In the genomic region with DNA sequence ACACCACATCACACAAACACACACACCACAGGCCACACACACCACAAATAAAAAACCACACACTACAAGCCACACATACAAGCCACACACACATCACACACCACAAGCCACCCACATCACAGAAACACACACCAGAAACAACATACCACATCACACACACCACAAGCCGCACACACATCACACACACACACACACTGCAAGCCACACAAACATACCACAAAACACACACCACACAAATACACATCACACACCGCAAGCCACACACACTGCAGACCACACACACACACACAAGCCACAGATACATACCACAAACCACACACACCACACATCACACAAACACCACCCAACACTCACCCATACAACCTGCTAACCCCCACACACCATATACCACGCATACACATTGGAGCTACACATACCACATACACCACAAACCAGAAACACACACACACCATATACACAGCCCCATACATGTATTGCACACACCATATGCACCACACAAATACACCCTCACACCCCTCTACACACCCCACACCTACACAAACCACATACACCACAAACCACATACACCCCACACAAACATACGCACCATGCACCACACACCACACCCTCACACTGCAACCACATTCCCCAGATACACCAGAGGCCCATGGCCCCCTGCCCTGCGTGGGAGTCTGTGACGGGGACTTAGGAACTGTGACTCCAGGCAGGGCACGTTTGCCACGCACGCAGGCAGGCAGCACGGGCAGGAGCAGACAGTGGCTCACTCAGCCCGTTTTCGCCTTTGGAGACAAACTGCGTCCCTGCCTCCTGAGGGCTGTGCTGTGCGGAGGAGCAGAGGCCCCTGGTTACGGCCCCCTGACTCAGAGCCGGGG, we compare ENCODE assay signal across 1 cellular context.
TF ChIP-seq lines count a peak whose summit lies in the region.

No MANE protein-coding gene starts in this region.

TF ChIP-seq in K562, 482 proteins besides CTCF, POLR2A, EP300 and RAD21 (continued from another document and continues in another):
- TF ChIP-seq, protein P1, sequence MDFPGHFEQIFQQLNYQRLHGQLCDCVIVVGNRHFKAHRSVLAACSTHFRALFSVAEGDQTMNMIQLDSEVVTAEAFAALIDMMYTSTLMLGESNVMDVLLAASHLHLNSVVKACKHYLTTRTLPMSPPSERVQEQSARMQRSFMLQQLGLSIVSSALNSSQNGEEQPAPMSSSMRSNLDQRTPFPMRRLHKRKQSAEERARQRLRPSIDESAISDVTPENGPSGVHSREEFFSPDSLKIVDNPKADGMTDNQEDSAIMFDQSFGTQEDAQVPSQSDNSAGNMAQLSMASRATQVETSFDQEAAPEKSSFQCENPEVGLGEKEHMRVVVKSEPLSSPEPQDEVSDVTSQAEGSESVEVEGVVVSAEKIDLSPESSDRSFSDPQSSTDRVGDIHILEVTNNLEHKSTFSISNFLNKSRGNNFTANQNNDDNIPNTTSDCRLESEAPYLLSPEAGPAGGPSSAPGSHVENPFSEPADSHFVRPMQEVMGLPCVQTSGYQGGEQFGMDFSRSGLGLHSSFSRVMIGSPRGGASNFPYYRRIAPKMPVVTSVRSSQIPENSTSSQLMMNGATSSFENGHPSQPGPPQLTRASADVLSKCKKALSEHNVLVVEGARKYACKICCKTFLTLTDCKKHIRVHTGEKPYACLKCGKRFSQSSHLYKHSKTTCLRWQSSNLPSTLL (IDR thresholded peaks at IDR 0.05): 0 out of 2 replicates have a peak, but pooled peaks have one; percentile 60
- TF ChIP-seq THRAP3 (IDR thresholded peaks at IDR 0.05; ENCODE audit: borderline replicate concordance): 0 out of 2 replicates have a peak, but pooled peaks have one; percentile 18
- TF ChIP-seq SMARCE1 (IDR thresholded peaks at IDR 0.05): no peak; the same call in 1 of the 2 replicates
- TF ChIP-seq SIX5 (IDR thresholded peaks at IDR 0.05; ENCODE audit: borderline replicate concordance in 1 of 2, insufficient read depth in 1 of 2, low read depth in 1 of 2, low read length in 2 of 2): no peak
- TF ChIP-seq, protein P2, sequence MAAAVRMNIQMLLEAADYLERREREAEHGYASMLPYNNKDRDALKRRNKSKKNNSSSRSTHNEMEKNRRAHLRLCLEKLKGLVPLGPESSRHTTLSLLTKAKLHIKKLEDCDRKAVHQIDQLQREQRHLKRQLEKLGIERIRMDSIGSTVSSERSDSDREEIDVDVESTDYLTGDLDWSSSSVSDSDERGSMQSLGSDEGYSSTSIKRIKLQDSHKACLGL (CRISPR knock-in tag; IDR thresholded peaks at IDR 0.05; ENCODE audit: borderline replicate concordance, poor library complexity, severe bottlenecking): no peak
- TF ChIP-seq ZEB2 (IDR thresholded peaks at IDR 0.05): no peak
- TF ChIP-seq BRD9 (IDR thresholded peaks at IDR 0.05; ENCODE audit: low read depth, partially characterized antibody): peak; percentile 29
- TF ChIP-seq PCBP1 (IDR thresholded peaks at IDR 0.05; ENCODE audit: low read depth, low read length, poor library complexity, severe bottlenecking): no peak
- TF ChIP-seq DIDO1 (tag; IDR thresholded peaks at IDR 0.05; ENCODE audit: low read depth): no peak
- no peak for TF ChIP-seq ZNF384 (IDR thresholded peaks at IDR 0.05; ENCODE audit: low read depth, low read length)
- TF ChIP-seq SETDB1 (IDR thresholded peaks at IDR 0.05; ENCODE audit: low read length): no peak
- TF ChIP-seq MIER1 (IDR thresholded peaks at IDR 0.05; ENCODE audit: low read depth): no peak; the same call in 1 of the 2 replicates
- no peak; the same call in 1 of the 2 replicates for TF ChIP-seq CC2D1A (IDR thresholded peaks at IDR 0.05)
- TF ChIP-seq ZKSCAN8 (CRISPR knock-in tag; IDR thresholded peaks at IDR 0.05): no peak
- TF ChIP-seq, protein P3, sequence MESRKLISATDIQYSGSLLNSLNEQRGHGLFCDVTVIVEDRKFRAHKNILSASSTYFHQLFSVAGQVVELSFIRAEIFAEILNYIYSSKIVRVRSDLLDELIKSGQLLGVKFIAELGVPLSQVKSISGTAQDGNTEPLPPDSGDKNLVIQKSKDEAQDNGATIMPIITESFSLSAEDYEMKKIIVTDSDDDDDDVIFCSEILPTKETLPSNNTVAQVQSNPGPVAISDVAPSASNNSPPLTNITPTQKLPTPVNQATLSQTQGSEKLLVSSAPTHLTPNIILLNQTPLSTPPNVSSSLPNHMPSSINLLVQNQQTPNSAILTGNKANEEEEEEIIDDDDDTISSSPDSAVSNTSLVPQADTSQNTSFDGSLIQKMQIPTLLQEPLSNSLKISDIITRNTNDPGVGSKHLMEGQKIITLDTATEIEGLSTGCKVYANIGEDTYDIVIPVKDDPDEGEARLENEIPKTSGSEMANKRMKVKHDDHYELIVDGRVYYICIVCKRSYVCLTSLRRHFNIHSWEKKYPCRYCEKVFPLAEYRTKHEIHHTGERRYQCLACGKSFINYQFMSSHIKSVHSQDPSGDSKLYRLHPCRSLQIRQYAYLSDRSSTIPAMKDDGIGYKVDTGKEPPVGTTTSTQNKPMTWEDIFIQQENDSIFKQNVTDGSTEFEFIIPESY (CRISPR knock-in tag; IDR thresholded peaks at IDR 0.05): peak; percentile 65; the same call in 1 of the 2 replicates
- TF ChIP-seq SLC30A9 (CRISPR knock-in tag; IDR thresholded peaks at IDR 0.05): no peak
- TF ChIP-seq, protein P4, sequence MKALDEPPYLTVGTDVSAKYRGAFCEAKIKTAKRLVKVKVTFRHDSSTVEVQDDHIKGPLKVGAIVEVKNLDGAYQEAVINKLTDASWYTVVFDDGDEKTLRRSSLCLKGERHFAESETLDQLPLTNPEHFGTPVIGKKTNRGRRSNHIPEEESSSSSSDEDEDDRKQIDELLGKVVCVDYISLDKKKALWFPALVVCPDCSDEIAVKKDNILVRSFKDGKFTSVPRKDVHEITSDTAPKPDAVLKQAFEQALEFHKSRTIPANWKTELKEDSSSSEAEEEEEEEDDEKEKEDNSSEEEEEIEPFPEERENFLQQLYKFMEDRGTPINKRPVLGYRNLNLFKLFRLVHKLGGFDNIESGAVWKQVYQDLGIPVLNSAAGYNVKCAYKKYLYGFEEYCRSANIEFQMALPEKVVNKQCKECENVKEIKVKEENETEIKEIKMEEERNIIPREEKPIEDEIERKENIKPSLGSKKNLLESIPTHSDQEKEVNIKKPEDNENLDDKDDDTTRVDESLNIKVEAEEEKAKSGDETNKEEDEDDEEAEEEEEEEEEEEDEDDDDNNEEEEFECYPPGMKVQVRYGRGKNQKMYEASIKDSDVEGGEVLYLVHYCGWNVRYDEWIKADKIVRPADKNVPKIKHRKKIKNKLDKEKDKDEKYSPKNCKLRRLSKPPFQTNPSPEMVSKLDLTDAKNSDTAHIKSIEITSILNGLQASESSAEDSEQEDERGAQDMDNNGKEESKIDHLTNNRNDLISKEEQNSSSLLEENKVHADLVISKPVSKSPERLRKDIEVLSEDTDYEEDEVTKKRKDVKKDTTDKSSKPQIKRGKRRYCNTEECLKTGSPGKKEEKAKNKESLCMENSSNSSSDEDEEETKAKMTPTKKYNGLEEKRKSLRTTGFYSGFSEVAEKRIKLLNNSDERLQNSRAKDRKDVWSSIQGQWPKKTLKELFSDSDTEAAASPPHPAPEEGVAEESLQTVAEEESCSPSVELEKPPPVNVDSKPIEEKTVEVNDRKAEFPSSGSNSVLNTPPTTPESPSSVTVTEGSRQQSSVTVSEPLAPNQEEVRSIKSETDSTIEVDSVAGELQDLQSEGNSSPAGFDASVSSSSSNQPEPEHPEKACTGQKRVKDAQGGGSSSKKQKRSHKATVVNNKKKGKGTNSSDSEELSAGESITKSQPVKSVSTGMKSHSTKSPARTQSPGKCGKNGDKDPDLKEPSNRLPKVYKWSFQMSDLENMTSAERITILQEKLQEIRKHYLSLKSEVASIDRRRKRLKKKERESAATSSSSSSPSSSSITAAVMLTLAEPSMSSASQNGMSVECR (CRISPR knock-in tag; IDR thresholded peaks at IDR 0.05): no peak; the same call in 1 of the 2 replicates
- TF ChIP-seq KAT8 (IDR thresholded peaks at IDR 0.05; ENCODE audit: low read depth): no peak
- no peak for TF ChIP-seq ZSCAN32 (CRISPR knock-in tag; IDR thresholded peaks at IDR 0.05)
- TF ChIP-seq ZNF644 (tag; IDR thresholded peaks at IDR 0.05; ENCODE audit: low read depth): no peak
- TF ChIP-seq, protein P5, sequence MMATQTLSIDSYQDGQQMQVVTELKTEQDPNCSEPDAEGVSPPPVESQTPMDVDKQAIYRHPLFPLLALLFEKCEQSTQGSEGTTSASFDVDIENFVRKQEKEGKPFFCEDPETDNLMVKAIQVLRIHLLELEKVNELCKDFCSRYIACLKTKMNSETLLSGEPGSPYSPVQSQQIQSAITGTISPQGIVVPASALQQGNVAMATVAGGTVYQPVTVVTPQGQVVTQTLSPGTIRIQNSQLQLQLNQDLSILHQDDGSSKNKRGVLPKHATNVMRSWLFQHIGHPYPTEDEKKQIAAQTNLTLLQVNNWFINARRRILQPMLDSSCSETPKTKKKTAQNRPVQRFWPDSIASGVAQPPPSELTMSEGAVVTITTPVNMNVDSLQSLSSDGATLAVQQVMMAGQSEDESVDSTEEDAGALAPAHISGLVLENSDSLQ (IDR thresholded peaks at IDR 0.05): no peak
- no peak for TF ChIP-seq RBFOX2 (IDR thresholded peaks at IDR 0.05; ENCODE audit: low read depth, low read length)
- peak; percentile 27 to 43; a peak in 1 of 4 replicates for TF ChIP-seq TRIM24 (IDR thresholded peaks at IDR 0.05)
- no peak for TF ChIP-seq TCF7 (IDR thresholded peaks at IDR 0.05; ENCODE audit: borderline replicate concordance)
- TF ChIP-seq CEBPG (CRISPR knock-in tag; IDR thresholded peaks at IDR 0.05): no peak
- TF ChIP-seq CEBPG (tag; conservative IDR thresholded peaks at IDR 0.05 in 1 of 2, IDR thresholded peaks at IDR 0.05 in 1 of 2): no peak
- TF ChIP-seq GATA2 (CRISPR knock-in tag; IDR thresholded peaks at IDR 0.05): no peak
- no peak for TF ChIP-seq ZNF253 (CRISPR knock-in tag; conservative IDR thresholded peaks at IDR 0.05)
- TF ChIP-seq RBM14 (IDR thresholded peaks at IDR 0.05; ENCODE audit: borderline replicate concordance, insufficient read depth, low read depth, low read length): no peak
- TF ChIP-seq NONO (IDR thresholded peaks at IDR 0.05; ENCODE audit: low read depth in 2 of 2, low read length in 1 of 2): no peak
- TF ChIP-seq, protein P6, sequence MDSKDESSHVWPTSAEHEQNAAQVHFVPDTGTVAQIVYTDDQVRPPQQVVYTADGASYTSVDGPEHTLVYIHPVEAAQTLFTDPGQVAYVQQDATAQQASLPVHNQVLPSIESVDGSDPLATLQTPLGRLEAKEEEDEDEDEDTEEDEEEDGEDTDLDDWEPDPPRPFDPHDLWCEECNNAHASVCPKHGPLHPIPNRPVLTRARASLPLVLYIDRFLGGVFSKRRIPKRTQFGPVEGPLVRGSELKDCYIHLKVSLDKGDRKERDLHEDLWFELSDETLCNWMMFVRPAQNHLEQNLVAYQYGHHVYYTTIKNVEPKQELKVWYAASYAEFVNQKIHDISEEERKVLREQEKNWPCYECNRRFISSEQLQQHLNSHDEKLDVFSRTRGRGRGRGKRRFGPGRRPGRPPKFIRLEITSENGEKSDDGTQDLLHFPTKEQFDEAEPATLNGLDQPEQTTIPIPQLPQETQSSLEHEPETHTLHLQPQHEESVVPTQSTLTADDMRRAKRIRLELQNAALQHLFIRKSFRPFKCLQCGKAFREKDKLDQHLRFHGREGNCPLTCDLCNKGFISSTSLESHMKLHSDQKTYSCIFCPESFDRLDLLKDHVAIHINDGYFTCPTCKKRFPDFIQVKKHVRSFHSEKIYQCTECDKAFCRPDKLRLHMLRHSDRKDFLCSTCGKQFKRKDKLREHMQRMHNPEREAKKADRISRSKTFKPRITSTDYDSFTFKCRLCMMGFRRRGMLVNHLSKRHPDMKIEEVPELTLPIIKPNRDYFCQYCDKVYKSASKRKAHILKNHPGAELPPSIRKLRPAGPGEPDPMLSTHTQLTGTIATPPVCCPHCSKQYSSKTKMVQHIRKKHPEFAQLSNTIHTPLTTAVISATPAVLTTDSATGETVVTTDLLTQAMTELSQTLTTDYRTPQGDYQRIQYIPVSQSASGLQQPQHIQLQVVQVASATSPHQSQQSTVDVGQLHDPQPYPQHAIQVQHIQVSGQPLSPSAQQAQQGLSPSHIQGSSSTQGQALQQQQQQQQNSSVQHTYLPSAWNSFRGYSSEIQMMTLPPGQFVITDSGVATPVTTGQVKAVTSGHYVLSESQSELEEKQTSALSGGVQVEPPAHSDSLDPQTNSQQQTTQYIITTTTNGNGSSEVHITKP (IDR thresholded peaks at IDR 0.05; ENCODE audit: partially characterized antibody): peak; percentile 10
- 0 out of 2 replicates have a peak, but pooled peaks have one; percentile 15 for TF ChIP-seq NCOA1 (IDR thresholded peaks at IDR 0.05; ENCODE audit: low read depth)
- TF ChIP-seq, protein P7, sequence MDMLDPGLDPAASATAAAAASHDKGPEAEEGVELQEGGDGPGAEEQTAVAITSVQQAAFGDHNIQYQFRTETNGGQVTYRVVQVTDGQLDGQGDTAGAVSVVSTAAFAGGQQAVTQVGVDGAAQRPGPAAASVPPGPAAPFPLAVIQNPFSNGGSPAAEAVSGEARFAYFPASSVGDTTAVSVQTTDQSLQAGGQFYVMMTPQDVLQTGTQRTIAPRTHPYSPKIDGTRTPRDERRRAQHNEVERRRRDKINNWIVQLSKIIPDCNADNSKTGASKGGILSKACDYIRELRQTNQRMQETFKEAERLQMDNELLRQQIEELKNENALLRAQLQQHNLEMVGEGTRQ (CRISPR knock-in tag; IDR thresholded peaks at IDR 0.05): no peak
- no peak for TF ChIP-seq ILK (tag; IDR thresholded peaks at IDR 0.05; ENCODE audit: borderline replicate concordance, low read depth)
- 0 out of 2 replicates have a peak, but pooled peaks have one; percentile 25 for TF ChIP-seq NFIC (IDR thresholded peaks at IDR 0.05)
- TF ChIP-seq HMG20A (CRISPR knock-in tag; conservative IDR thresholded peaks at IDR 0.05): no peak
- TF ChIP-seq, protein P8, sequence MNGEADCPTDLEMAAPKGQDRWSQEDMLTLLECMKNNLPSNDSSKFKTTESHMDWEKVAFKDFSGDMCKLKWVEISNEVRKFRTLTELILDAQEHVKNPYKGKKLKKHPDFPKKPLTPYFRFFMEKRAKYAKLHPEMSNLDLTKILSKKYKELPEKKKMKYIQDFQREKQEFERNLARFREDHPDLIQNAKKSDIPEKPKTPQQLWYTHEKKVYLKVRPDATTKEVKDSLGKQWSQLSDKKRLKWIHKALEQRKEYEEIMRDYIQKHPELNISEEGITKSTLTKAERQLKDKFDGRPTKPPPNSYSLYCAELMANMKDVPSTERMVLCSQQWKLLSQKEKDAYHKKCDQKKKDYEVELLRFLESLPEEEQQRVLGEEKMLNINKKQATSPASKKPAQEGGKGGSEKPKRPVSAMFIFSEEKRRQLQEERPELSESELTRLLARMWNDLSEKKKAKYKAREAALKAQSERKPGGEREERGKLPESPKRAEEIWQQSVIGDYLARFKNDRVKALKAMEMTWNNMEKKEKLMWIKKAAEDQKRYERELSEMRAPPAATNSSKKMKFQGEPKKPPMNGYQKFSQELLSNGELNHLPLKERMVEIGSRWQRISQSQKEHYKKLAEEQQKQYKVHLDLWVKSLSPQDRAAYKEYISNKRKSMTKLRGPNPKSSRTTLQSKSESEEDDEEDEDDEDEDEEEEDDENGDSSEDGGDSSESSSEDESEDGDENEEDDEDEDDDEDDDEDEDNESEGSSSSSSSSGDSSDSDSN (IDR thresholded peaks at IDR 0.05; ENCODE audit: borderline replicate concordance in 1 of 2, low read depth in 2 of 2, low read length in 2 of 2): no peak
- TF ChIP-seq YY1 (IDR thresholded peaks at IDR 0.05; ENCODE audit: borderline replicate concordance in 1 of 3, control insufficient read depth in 1 of 3, extremely low read depth in 1 of 3, insufficient read depth in 3 of 3, insufficient read length in 1 of 3, insufficient replicate concordance in 2 of 3, low read depth in 1 of 3, low read length in 2 of 3): no peak
- TF ChIP-seq ZNF354B (CRISPR knock-in tag; IDR thresholded peaks at IDR 0.05): no peak
- no peak; the same call in 1 of the 2 replicates for TF ChIP-seq HLTF (IDR thresholded peaks at IDR 0.05)
- TF ChIP-seq POLR3A (IDR thresholded peaks at IDR 0.05; ENCODE audit: borderline replicate concordance, extremely low read depth, insufficient read depth, insufficient read length): no peak
- no peak for TF ChIP-seq IRF2 (CRISPR knock-in tag; IDR thresholded peaks at IDR 0.05)
- no peak for TF ChIP-seq NR1H2 (CRISPR knock-in tag; IDR thresholded peaks at IDR 0.05)
- TF ChIP-seq TRIM28 (IDR thresholded peaks at IDR 0.05): no peak
- no peak for TF ChIP-seq ZNF232 (CRISPR knock-in tag; IDR thresholded peaks at IDR 0.05)
